8 cellular contexts compared by ENCODE assay signal in genomic region chr1:110209715-110210603, GRCh38. TPM values are rescaled to one million over a fixed set of nuclear protein-coding genes. Genes with fewer than 3 reads are reported as not detected.
DNase-seq lines count a peak whose midpoint lies in the region; ATAC-seq and TF ChIP-seq lines count a peak whose summit lies in the region.

Gene KCNC4 (plus strand): TSS chr1:110210314. CDS start chr1:110211500, 1,186 bp downstream.

- no peak for TF ChIP-seq CTCF in HFF-Myc (IDR thresholded peaks at IDR 0.05; ENCODE audit: low read depth, low read length, missing control alignments)
- TF ChIP-seq CTCF in tibial nerve (IDR thresholded peaks at IDR 0.05): peak in 3 of 5 experiments; percentile 7 to 18 (median 14)

- intact Hi-C loops in cardiac septum (cut with DNase I): loop anchor here (1.0 to 10.0 kb wide), 5 partner anchors 52 to 405 kb away; partner anchors contain the start of gene LAMTOR5

- no peaks in the 10 kb centered on the region for H3K36me3 ChIP-seq in tibial nerve

- TF ChIP-seq POLR2A in tibial nerve (IDR thresholded peaks at IDR 0.05): peak in 1 of 2 donors; percentile 45

- H3K4me1 ChIP-seq in tibial nerve: peaks cover 0 to 49% (median 7%) of the 10 kb centered on the region in 4 donors

- H3K27me3 Mint-ChIP-seq in activated naive CD8-positive, alpha-beta T cell treated with anti-CD3 and anti-CD28 coated beads, Interleukin-2, amount 50 U/mL, for 24 hours: peaks cover 4% of the 10 kb centered on the region

- H3K9me3 Mint-ChIP-seq in activated naive CD8-positive, alpha-beta T cell treated with anti-CD3 and anti-CD28 coated beads, Interleukin-2, amount 50 U/mL, for 24 hours: no peaks in the 10 kb centered on the region

- peak within 1 kb of the TSS; percentile 70 to 95 (median 92) for H3K27ac ChIP-seq in tibial nerve

- no peaks in the 10 kb centered on the region for H3K9me3 ChIP-seq in tibial nerve

- H3K4me1 Mint-ChIP-seq in activated naive CD8-positive, alpha-beta T cell treated with anti-CD3 and anti-CD28 coated beads, Interleukin-2, amount 50 U/mL, for 24 hours: peaks cover 44% of the 10 kb centered on the region

- H3K27me3 ChIP-seq in tibial nerve: no peaks in the 10 kb centered on the region

- peak within 1 kb of the TSS; percentile 43 for H3K4me3 ChIP-seq in HFF-Myc (replicated peaks; ENCODE audit: low read depth, low read length)
- peak within 1 kb of the TSS; percentile 64 to 92 (median 87) for H3K4me3 ChIP-seq in tibial nerve

- TF ChIP-seq EP300 in tibial nerve (IDR thresholded peaks at IDR 0.05): peak in 1 of 2 donors; percentile 42

- peak within 1 kb of the TSS; percentile 80 for H3K27ac Mint-ChIP-seq in activated naive CD8-positive, alpha-beta T cell treated with anti-CD3 and anti-CD28 coated beads, Interleukin-2, amount 50 U/mL, for 24 hours

- peak within 1 kb of the TSS; percentile 83 for H3K4me3 Mint-ChIP-seq in activated naive CD8-positive, alpha-beta T cell treated with anti-CD3 and anti-CD28 coated beads, Interleukin-2, amount 50 U/mL, for 24 hours

- DNase-seq in GM04504 (ENCODE audit: low read depth) (peak; percentile 57), HFF-Myc (ENCODE audit: extremely low read depth, low read depth) (no peak), MV-4-11 (lab: John Stamatoyannopoulos, UW) (peak; percentile 79), SW480 (ENCODE audit: low spot score) (peak; percentile 76), cardiac septum (ENCODE audit: low spot score) (peak; percentile 94), pons (ENCODE audit: low spot score) (peak; percentile 42), tibial nerve (ENCODE audit: low spot score in 2 of 2) (peak; percentile 52 to 65)
- DNase-seq in activated naive CD8-positive, alpha-beta T cell treated with anti-CD3 and anti-CD28 coated beads, Interleukin-2, amount 50 U/mL, for 24 hours: peak; percentile 89

- peaks cover 1% of the 10 kb centered on the region for H3K36me3 Mint-ChIP-seq in activated naive CD8-positive, alpha-beta T cell treated with anti-CD3 and anti-CD28 coated beads, Interleukin-2, amount 50 U/mL, for 24 hours (ENCODE audit: low read depth)

- ATAC-seq in activated naive CD8-positive, alpha-beta T cell treated with anti-CD3 and anti-CD28 coated beads, Interleukin-2, amount 50 U/mL, for 24 hours: peak; percentile 91

- WGBS in tibial nerve, 2 donors: 3 to 5% methylated on average over 31 to 49 of the region's 103 CpGs

RNA-seq across cellular contexts. Expression of gene KCNC4, which starts in this region (rescaled TPM):
- total RNA-seq in cardiac septum (16.6 TPM), tibial nerve (1 to 10 TPM; 2.9 to 9.0 (median 6.1) TPM)
